In the genomic region with DNA sequence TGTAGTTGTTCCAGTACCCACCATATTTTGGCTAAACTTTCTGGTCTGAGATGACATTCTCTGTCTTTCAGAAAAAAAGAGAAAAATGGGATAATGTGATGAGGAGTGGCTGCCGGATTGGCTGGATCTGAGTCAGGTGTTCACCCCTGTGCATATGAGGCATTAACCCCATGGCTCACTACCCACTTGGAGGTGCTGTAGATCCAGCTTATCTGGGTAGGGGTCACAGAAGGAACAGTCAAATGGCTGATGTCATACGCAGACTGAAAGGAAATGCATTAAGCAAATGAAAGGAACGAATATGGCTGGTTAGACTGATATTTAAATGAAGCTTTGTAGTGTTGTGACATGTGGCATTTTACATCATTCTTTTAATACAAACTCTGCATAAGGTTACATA, we compare ENCODE assay signal across 2 cellular contexts.
A peak's percentile ranks its signal among the peaks of the same experiment; 100 is the strongest.
TF ChIP-seq lines count a peak whose summit lies in the region.

No MANE protein-coding gene starts in this region.

TF ChIP-seq in GM23338, 12 proteins besides CTCF, POLR2A, EP300 and RAD21 (continued from another document):
- TF ChIP-seq, protein P1, sequence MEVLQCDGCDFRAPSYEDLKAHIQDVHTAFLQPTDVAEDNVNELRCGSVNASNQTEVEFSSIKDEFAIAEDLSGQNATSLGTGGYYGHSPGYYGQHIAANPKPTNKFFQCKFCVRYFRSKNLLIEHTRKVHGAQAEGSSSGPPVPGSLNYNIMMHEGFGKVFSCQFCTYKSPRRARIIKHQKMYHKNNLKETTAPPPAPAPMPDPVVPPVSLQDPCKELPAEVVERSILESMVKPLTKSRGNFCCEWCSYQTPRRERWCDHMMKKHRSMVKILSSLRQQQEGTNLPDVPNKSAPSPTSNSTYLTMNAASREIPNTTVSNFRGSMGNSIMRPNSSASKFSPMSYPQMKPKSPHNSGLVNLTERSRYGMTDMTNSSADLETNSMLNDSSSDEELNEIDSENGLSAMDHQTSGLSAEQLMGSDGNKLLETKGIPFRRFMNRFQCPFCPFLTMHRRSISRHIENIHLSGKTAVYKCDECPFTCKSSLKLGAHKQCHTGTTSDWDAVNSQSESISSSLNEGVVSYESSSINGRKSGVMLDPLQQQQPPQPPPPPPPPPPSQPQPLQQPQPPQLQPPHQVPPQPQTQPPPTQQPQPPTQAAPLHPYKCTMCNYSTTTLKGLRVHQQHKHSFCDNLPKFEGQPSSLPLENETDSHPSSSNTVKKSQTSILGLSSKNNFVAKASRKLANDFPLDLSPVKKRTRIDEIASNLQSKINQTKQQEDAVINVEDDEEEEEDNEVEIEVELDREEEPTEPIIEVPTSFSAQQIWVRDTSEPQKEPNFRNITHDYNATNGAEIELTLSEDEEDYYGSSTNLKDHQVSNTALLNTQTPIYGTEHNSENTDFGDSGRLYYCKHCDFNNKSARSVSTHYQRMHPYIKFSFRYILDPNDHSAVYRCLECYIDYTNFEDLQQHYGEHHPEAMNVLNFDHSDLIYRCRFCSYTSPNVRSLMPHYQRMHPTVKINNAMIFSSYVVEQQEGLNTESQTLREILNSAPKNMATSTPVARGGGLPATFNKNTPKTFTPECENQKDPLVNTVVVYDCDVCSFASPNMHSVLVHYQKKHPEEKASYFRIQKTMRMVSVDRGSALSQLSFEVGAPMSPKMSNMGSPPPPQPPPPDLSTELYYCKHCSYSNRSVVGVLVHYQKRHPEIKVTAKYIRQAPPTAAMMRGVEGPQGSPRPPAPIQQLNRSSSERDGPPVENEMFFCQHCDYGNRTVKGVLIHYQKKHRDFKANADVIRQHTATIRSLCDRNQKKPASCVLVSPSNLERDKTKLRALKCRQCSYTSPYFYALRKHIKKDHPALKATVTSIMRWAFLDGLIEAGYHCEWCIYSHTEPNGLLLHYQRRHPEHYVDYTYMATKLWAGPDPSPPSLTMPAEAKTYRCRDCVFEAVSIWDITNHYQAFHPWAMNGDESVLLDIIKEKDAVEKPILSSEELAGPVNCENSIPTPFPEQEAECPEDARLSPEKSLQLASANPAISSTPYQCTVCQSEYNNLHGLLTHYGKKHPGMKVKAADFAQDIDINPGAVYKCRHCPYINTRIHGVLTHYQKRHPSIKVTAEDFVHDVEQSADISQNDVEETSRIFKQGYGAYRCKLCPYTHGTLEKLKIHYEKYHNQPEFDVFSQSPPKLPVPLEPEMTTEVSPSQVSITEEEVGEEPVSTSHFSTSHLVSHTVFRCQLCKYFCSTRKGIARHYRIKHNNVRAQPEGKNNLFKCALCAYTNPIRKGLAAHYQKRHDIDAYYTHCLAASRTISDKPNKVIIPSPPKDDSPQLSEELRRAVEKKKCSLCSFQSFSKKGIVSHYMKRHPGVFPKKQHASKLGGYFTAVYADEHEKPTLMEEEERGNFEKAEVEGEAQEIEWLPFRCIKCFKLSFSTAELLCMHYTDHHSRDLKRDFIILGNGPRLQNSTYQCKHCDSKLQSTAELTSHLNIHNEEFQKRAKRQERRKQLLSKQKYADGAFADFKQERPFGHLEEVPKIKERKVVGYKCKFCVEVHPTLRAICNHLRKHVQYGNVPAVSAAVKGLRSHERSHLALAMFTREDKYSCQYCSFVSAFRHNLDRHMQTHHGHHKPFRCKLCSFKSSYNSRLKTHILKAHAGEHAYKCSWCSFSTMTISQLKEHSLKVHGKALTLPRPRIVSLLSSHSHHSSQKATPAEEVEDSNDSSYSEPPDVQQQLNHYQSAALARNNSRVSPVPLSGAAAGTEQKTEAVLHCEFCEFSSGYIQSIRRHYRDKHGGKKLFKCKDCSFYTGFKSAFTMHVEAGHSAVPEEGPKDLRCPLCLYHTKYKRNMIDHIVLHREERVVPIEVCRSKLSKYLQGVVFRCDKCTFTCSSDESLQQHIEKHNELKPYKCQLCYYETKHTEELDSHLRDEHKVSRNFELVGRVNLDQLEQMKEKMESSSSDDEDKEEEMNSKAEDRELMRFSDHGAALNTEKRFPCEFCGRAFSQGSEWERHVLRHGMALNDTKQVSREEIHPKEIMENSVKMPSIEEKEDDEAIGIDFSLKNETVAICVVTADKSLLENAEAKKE (CRISPR knock-in tag; IDR thresholded peaks at IDR 0.05): no peak
- TF ChIP-seq EZH2phosphoT487 (IDR thresholded peaks at IDR 0.05; ENCODE audit: unreplicated experiment) (no peak), JUNB (IDR thresholded peaks at IDR 0.05; ENCODE audit: unreplicated experiment) (no peak), EZH2 (IDR thresholded peaks at IDR 0.05; ENCODE audit: low read depth, unreplicated experiment) (no peak), STAT1 (IDR thresholded peaks at IDR 0.05; ENCODE audit: unreplicated experiment) (no peak), ZNF114 (CRISPR knock-in tag; IDR thresholded peaks at IDR 0.05) (no peak)
- TF ChIP-seq, protein P2, sequence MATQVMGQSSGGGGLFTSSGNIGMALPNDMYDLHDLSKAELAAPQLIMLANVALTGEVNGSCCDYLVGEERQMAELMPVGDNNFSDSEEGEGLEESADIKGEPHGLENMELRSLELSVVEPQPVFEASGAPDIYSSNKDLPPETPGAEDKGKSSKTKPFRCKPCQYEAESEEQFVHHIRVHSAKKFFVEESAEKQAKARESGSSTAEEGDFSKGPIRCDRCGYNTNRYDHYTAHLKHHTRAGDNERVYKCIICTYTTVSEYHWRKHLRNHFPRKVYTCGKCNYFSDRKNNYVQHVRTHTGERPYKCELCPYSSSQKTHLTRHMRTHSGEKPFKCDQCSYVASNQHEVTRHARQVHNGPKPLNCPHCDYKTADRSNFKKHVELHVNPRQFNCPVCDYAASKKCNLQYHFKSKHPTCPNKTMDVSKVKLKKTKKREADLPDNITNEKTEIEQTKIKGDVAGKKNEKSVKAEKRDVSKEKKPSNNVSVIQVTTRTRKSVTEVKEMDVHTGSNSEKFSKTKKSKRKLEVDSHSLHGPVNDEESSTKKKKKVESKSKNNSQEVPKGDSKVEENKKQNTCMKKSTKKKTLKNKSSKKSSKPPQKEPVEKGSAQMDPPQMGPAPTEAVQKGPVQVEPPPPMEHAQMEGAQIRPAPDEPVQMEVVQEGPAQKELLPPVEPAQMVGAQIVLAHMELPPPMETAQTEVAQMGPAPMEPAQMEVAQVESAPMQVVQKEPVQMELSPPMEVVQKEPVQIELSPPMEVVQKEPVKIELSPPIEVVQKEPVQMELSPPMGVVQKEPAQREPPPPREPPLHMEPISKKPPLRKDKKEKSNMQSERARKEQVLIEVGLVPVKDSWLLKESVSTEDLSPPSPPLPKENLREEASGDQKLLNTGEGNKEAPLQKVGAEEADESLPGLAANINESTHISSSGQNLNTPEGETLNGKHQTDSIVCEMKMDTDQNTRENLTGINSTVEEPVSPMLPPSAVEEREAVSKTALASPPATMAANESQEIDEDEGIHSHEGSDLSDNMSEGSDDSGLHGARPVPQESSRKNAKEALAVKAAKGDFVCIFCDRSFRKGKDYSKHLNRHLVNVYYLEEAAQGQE (IDR thresholded peaks at IDR 0.05; ENCODE audit: unreplicated experiment): no peak

TF ChIP-seq in WTC11, 78 proteins besides CTCF, POLR2A, EP300 and RAD21:
- TF ChIP-seq, protein P3, sequence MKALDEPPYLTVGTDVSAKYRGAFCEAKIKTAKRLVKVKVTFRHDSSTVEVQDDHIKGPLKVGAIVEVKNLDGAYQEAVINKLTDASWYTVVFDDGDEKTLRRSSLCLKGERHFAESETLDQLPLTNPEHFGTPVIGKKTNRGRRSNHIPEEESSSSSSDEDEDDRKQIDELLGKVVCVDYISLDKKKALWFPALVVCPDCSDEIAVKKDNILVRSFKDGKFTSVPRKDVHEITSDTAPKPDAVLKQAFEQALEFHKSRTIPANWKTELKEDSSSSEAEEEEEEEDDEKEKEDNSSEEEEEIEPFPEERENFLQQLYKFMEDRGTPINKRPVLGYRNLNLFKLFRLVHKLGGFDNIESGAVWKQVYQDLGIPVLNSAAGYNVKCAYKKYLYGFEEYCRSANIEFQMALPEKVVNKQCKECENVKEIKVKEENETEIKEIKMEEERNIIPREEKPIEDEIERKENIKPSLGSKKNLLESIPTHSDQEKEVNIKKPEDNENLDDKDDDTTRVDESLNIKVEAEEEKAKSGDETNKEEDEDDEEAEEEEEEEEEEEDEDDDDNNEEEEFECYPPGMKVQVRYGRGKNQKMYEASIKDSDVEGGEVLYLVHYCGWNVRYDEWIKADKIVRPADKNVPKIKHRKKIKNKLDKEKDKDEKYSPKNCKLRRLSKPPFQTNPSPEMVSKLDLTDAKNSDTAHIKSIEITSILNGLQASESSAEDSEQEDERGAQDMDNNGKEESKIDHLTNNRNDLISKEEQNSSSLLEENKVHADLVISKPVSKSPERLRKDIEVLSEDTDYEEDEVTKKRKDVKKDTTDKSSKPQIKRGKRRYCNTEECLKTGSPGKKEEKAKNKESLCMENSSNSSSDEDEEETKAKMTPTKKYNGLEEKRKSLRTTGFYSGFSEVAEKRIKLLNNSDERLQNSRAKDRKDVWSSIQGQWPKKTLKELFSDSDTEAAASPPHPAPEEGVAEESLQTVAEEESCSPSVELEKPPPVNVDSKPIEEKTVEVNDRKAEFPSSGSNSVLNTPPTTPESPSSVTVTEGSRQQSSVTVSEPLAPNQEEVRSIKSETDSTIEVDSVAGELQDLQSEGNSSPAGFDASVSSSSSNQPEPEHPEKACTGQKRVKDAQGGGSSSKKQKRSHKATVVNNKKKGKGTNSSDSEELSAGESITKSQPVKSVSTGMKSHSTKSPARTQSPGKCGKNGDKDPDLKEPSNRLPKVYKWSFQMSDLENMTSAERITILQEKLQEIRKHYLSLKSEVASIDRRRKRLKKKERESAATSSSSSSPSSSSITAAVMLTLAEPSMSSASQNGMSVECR (CRISPR knock-in tag; IDR thresholded peaks at IDR 0.05; ENCODE audit: borderline replicate concordance): no peak
- TF ChIP-seq, protein P4, sequence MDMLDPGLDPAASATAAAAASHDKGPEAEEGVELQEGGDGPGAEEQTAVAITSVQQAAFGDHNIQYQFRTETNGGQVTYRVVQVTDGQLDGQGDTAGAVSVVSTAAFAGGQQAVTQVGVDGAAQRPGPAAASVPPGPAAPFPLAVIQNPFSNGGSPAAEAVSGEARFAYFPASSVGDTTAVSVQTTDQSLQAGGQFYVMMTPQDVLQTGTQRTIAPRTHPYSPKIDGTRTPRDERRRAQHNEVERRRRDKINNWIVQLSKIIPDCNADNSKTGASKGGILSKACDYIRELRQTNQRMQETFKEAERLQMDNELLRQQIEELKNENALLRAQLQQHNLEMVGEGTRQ (CRISPR knock-in tag; IDR thresholded peaks at IDR 0.05): peak; percentile 59
